12 cellular contexts compared by ENCODE assay signal in genomic region chr2:18546586-18546985, GRCh38. TPM values are rescaled to one million over a fixed set of nuclear protein-coding genes. Genes with fewer than 3 reads are reported as not detected.
DNase-seq lines count a peak whose midpoint lies in the region; ATAC-seq and TF ChIP-seq lines count a peak whose summit lies in the region.
"Had no signal": no experiment of that assay in that cellular context is flagged by ENCODE, and none has a peak within 500 bp of the region (broad histone marks: within the 10 kb centered on the region; RNA-seq: fewer than 3 reads in every experiment).

No MANE protein-coding gene starts in this region.

- H3K27me3 ChIP-seq in osteoblast (ENCODE audit: insufficient read depth, low read length) (no peaks in the 10 kb centered on the region), adrenal gland (no peaks in the 10 kb centered on the region)

- no peak overlapping the region for H3K4me2 ChIP-seq in osteoblast (ENCODE audit: insufficient read depth, low read length)

- H3K4me3 ChIP-seq in osteoblast (ENCODE audit: insufficient read depth, low read length) (no peak overlapping the region), adrenal gland (no peak overlapping the region)

- H3K36me3 ChIP-seq in osteoblast (ENCODE audit: insufficient read depth, low read length) (no peaks in the 10 kb centered on the region), adrenal gland (replicated peaks in 1 of 2) (no peaks in the 10 kb centered on the region)

- DNase-seq in activated naive CD4-positive, alpha-beta T cell treated with anti-CD3 and anti-CD28 coated beads for 36 hours, result peak; percentile 14
- no peak for DNase-seq in activated naive CD4-positive, alpha-beta T cell treated with Interleukin-2 at 50 U/mL for 16 hours
- peak; percentile 32 for DNase-seq in OCI-M1 (lab: John Stamatoyannopoulos, UW)
- no peak for DNase-seq in osteoblast (ENCODE audit: insufficient read length, low spot score, missing footprints)
- DNase-seq in AG20443 (ENCODE audit: low spot score), result no peak
- DNase-seq in adrenal gland, result no peak
- DNase-seq in left cardiac atrium, result no peak
- DNase-seq: NCI-H1694; stimulated activated CD4-positive, alpha-beta T cell treated with anti-CD3 and anti-CD28 coated beads, Interleukin-1b, Interleukin-23, amount 100 ng/mL, for 48 hours had no signal

- peaks cover 11% of the 10 kb centered on the region for H3K4me1 ChIP-seq in osteoblast (ENCODE audit: insufficient read depth, low read length)
- no peaks in the 10 kb centered on the region for H3K4me1 ChIP-seq in adrenal gland (replicated peaks in 1 of 2)

- intact Hi-C loops in activated naive CD4-positive, alpha-beta T cell treated with anti-CD3 and anti-CD28 coated beads for 36 hours (cut with micrococcal nuclease), result no loop called here
- intact Hi-C loops in adrenal gland (cut with DNase I) (no loop called here), left cardiac atrium (cut with DNase I) (no loop called here)

- H3K9me3 ChIP-seq in osteoblast (ENCODE audit: low read depth, low read length), result no peaks in the 10 kb centered on the region
- H3K9me3 ChIP-seq in adrenal gland (replicated peaks in 1 of 3), result no peaks in the 10 kb centered on the region

- no peaks in the 10 kb centered on the region for H3K27me3 Mint-ChIP-seq in activated naive CD4-positive, alpha-beta T cell treated with anti-CD3 and anti-CD28 coated beads for 36 hours (ENCODE audit: low read depth)

- no peaks in the 10 kb centered on the region for H4K20me1 ChIP-seq in osteoblast (ENCODE audit: insufficient read depth, low read length)

- WGBS in adrenal gland, 4 donors, result 81 to 86% (median 83%) methylated on average over 2 of the region's 2 CpGs

- H3K4me1 Mint-ChIP-seq in activated naive CD4-positive, alpha-beta T cell treated with anti-CD3 and anti-CD28 coated beads for 36 hours (ENCODE audit: low read depth), result peaks cover 38% of the 10 kb centered on the region

- TF ChIP-seq POLR2A in adrenal gland (IDR thresholded peaks at IDR 0.05), result no peak

- peaks cover 2% of the 10 kb centered on the region for H3K36me3 Mint-ChIP-seq in activated naive CD4-positive, alpha-beta T cell treated with anti-CD3 and anti-CD28 coated beads for 36 hours (ENCODE audit: low read depth)

- CTCF ChIA-PET in activated naive CD4-positive, alpha-beta T cell treated with anti-CD3 and anti-CD28 coated beads for 36 hours (lab: Charles Lee), result interaction anchor here (0.6 kb wide), 1 partner anchor 395 kb away, joined by 4 read pairs; no protein-coding TSS in a partner anchor

- H3K9me3 Mint-ChIP-seq in activated naive CD4-positive, alpha-beta T cell treated with anti-CD3 and anti-CD28 coated beads for 36 hours, result no peaks in the 10 kb centered on the region
- H3K9me3 Mint-ChIP-seq: brain had no signal

- peak overlapping the region; percentile 29 for H3K4me3 Mint-ChIP-seq in activated naive CD4-positive, alpha-beta T cell treated with anti-CD3 and anti-CD28 coated beads for 36 hours

- H3K27ac ChIP-seq in osteoblast (ENCODE audit: low read depth, low read length), result no peak overlapping the region
- H3K27ac ChIP-seq in adrenal gland, result no peak overlapping the region

- H2AFZ ChIP-seq in osteoblast (ENCODE audit: low read length), result peak overlapping the region; percentile 30

- TF ChIP-seq CTCF in osteoblast (IDR thresholded peaks at IDR 0.05; ENCODE audit: extremely low read depth, low read depth, low read length) (no peak), adrenal gland (IDR thresholded peaks at IDR 0.05) (no peak)

- no peak overlapping the region for H3K27ac Mint-ChIP-seq in activated naive CD4-positive, alpha-beta T cell treated with anti-CD3 and anti-CD28 coated beads for 36 hours

- H3K79me2 ChIP-seq in osteoblast (ENCODE audit: insufficient read depth, low read length), result no peaks in the 10 kb centered on the region

- peak; percentile 46 for ATAC-seq in HG03469 (IDR thresholded peaks at IDR 0.05; ENCODE audit: unreplicated experiment)
- no peak for ATAC-seq in left cardiac atrium

RNA-seq across cellular contexts. Expression of gene RDH14, which starts 13.9 kb away (rescaled TPM):
- 10 to 100 TPM; 11.4 to 11.6 TPM for total RNA-seq in activated naive CD4-positive, alpha-beta T cell treated with anti-CD3 and anti-CD28 coated beads for 36 hours
- 23.5 and 27.4 TPM in 2 replicates for total RNA-seq in osteoblast
- total RNA-seq in adrenal gland, result 10 to 100 TPM; 25.2 to 48.6 (median 32.3) TPM
- polyA plus RNA-seq in adrenal gland, result 10 to 100 TPM in 2 of 3 donors, 1 to 10 TPM in 1; 9.7 to 44.8 (median 20.0) TPM
- total RNA-seq in left cardiac atrium, result 10 to 100 TPM; 35.7 to 39.5 TPM

RNA-seq across cellular contexts. Expression of gene NT5C1B, which starts 42.8 kb away (rescaled TPM):
- not detected for total RNA-seq in activated naive CD4-positive, alpha-beta T cell treated with anti-CD3 and anti-CD28 coated beads for 36 hours
- total RNA-seq in osteoblast (not detected in 2 replicates), adrenal gland (not detected), left cardiac atrium (not detected)
- not detected for polyA plus RNA-seq in adrenal gland
- total RNA-seq: urinary bladder had no signal

Comparison
In these comparisons a context has a peak if more than half of its experiments do, and no peak if none do; other contexts are left out.
1. DNase-seq: peak in activated naive CD4-positive, alpha-beta T cell treated with anti-CD3 and anti-CD28 coated beads for 36 hours (single experiment) and OCI-M1 (single experiment); none in activated naive CD4-positive, alpha-beta T cell treated with Interleukin-2 at 50 U/mL for 16 hours (single experiment), osteoblast (single experiment), AG20443 (single experiment), adrenal gland (0 of 7) and left cardiac atrium (single experiment).